Comparison of ENCODE assay signal across 8 cellular contexts in the genomic region with DNA sequence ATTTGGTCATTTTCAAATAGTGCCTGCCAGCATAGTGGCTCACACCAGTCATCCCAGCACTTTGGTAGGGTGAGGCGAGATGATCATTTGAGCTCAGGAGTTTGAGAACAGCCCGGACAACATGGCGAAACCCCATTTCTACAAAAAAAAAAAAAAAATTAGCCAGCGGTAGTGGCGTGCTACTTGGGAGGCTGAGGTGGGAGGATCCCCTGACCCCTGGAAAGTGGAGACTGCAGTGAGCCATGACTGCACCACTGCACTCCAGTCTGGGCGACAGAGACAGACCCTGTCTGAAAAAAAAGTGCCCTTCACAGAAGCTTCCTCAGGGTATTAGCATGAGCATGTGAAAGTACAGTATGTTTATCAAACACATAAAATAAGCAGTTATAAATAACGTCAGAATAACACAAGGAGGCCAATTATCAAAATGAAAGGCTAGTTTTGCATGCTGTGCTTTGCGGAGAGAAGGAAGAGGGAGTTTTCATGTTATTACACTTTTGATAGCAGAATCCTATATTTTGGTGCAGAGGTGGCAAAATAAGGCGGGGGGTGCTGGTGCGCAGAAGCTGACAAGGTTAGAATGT. TPM values are rescaled to one million over a fixed set of nuclear protein-coding genes. Genes with fewer than 3 reads are reported as not detected.
A peak's percentile ranks its signal among the peaks of the same experiment; 100 is the strongest.
DNase-seq lines count a peak whose midpoint lies in the region; ATAC-seq and TF ChIP-seq lines count a peak whose summit lies in the region.

No MANE protein-coding gene starts in this region.

- no peak for ATAC-seq in foreskin keratinocyte

- H3K9ac ChIP-seq in SU-DHL-6 (ENCODE audit: low read length) = peak overlapping the region; percentile 61
- peak overlapping the region; percentile 84 to 96 (median 88) for H3K9ac ChIP-seq in skeletal muscle tissue (ENCODE audit: low read depth in 1 of 3, low read length in 3 of 3)

- H3K36me3 ChIP-seq in SU-DHL-6 (ENCODE audit: low read length) (no peaks in the 10 kb centered on the region; the same call in 1 of the 2 replicates), skeletal muscle tissue (ENCODE audit: control insufficient read depth in 3 of 3, insufficient read depth in 3 of 3, low read length in 3 of 3) (peaks cover 11 to 20% (median 19%) of the 10 kb centered on the region in 3 donors)

- peak overlapping the region; percentile 87 for H3K4me3 ChIP-seq in HFF-Myc (replicated peaks; ENCODE audit: low read depth, low read length)
- H3K4me3 ChIP-seq in SU-DHL-6 (ENCODE audit: insufficient read depth, low read length, poor library complexity, severe bottlenecking) = peak overlapping the region; percentile 56
- H3K4me3 ChIP-seq in skeletal muscle tissue (ENCODE audit: low read length in 3 of 3) = peak overlapping the region; percentile 79 to 91 (median 86)

- H3K9me3 ChIP-seq in SU-DHL-6 (ENCODE audit: insufficient read depth, low read length) (no peaks in the 10 kb centered on the region), skeletal muscle tissue (ENCODE audit: control insufficient read depth in 3 of 3, low read length in 3 of 3) (no peaks in the 10 kb centered on the region)

- H4K20me1 ChIP-seq in SU-DHL-6 (ENCODE audit: low read depth, low read length) = no peaks in the 10 kb centered on the region

- peaks cover 39% of the 10 kb centered on the region for H3K79me2 ChIP-seq in SU-DHL-6 (ENCODE audit: insufficient read depth, low read length)

- H3F3A ChIP-seq in SU-DHL-6 (ENCODE audit: insufficient read depth) = peaks cover 5% of the 10 kb centered on the region

- DNase-seq in HFF-Myc (ENCODE audit: extremely low read depth, low read depth) = no peak
- no peak for DNase-seq in foreskin keratinocyte
- DNase-seq in RKO (ENCODE audit: low spot score) = no peak
- no peak for DNase-seq in DMS 273 (lab: John Stamatoyannopoulos, UW; ENCODE audit: unreplicated experiment)
- DNase-seq in nucleus accumbens (lab: John Stamatoyannopoulos, UW) = no peak
- DNase-seq in amygdala (lab: John Stamatoyannopoulos, UW) = no peak

- no peaks in the 10 kb centered on the region for H3K4me1 ChIP-seq in foreskin keratinocyte
- H3K4me1 ChIP-seq in skeletal muscle tissue (ENCODE audit: control insufficient read depth in 3 of 3, insufficient read depth in 3 of 3, low read length in 3 of 3) = peaks cover 29 to 45% (median 30%) of the 10 kb centered on the region in 3 donors

- H3K27me3 ChIP-seq in SU-DHL-6 (ENCODE audit: low read length) (no peaks in the 10 kb centered on the region), foreskin keratinocyte (no peaks in the 10 kb centered on the region), skeletal muscle tissue (ENCODE audit: control insufficient read depth in 3 of 3, insufficient read depth in 3 of 3, low read length in 3 of 3) (no peaks in the 10 kb centered on the region)

- H3K9me2 ChIP-seq in SU-DHL-6 (replicated peaks; ENCODE audit: insufficient read depth, low read length) = no peaks in the 10 kb centered on the region

- peak overlapping the region; percentile 90 for H3K4me2 ChIP-seq in SU-DHL-6 (ENCODE audit: low read depth, low read length, poor library complexity, severe bottlenecking)

- no peak for TF ChIP-seq CTCF in HFF-Myc (IDR thresholded peaks at IDR 0.05; ENCODE audit: low read depth, low read length, missing control alignments)
- TF ChIP-seq CTCF in SU-DHL-6 (IDR thresholded peaks at IDR 0.05; ENCODE audit: insufficient read depth, low read length, poor library complexity, severe bottlenecking) = no peak
- TF ChIP-seq CTCF in foreskin keratinocyte (conservative IDR thresholded peaks at IDR 0.05) = no peak

- H3K27ac ChIP-seq in SU-DHL-6 (ENCODE audit: low read depth, low read length) (peak overlapping the region; percentile 88), foreskin keratinocyte (peak overlapping the region; percentile 59), skeletal muscle tissue (ENCODE audit: low read depth, low read length) (peak overlapping the region; percentile 85)

- peak overlapping the region; percentile 93 for H2AFZ ChIP-seq in SU-DHL-6 (ENCODE audit: low read depth, low read length, severe bottlenecking)

RNA-seq across cellular contexts. Expression of gene METTL13, which starts 0.8 kb away (rescaled TPM):
- total RNA-seq in foreskin keratinocyte = 31.3 and 32.5 TPM in 2 replicates
- polyA plus RNA-seq in foreskin keratinocyte = 31.8 and 35.3 TPM in 2 replicates
- total RNA-seq in skeletal muscle tissue = 11.0 TPM

RNA-seq across cellular contexts. Expression of gene VAMP4, which starts 38.8 kb away (rescaled TPM):
- total RNA-seq in foreskin keratinocyte = 8.1 and 9.2 TPM in 2 replicates
- 7.8 and 8.2 TPM in 2 replicates for polyA plus RNA-seq in foreskin keratinocyte
- 3.7 TPM for total RNA-seq in skeletal muscle tissue
